28 cellular contexts compared by ENCODE assay signal in the genomic region with DNA sequence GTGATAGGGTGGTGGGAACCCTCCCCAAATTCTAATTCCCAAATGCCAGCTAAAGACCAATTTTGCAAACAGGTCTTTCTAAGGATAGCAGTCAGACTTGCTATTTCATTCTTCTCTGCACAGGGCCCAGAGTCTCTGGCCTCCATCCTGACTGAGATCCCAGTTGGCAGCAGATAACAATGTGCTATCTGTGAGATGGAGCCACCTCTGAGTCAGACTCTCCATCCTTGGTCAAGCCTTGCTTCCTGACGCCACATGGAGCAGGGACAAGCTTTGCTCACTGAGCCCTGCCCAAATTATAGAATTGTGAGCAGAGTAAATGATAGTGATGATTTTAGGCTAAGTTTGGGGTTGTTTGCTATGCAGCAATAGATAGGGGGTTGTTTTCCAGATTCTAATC. TPM values are rescaled to one million over a fixed set of nuclear protein-coding genes. Genes with fewer than 3 reads are reported as not detected.
DNase-seq lines count a peak whose midpoint lies in the region; ATAC-seq and TF ChIP-seq lines count a peak whose summit lies in the region.
"Had no signal": no experiment of that assay in that cellular context is flagged by ENCODE, and none has a peak within 500 bp of the region (broad histone marks: within the 10 kb centered on the region; RNA-seq: fewer than 3 reads in every experiment).

No MANE protein-coding gene starts in this region.

- WGBS in adrenal gland, 4 donors = 33 to 56% (median 50%) methylated on average over 1 of the region's 1 CpG
- WGBS in heart left ventricle, 4 donors = 65 to 75% (median 71%) methylated on average over 1 of the region's 1 CpG
- WGBS in endodermal cell (ENCODE audit: insufficient coverage in 1 of 2, insufficient read length in 1 of 2), 2 experiments = 96% methylated on average over 1 of the region's 1 CpG; no CpG with 5 or more reads in 1 of the 2 experiments

- H3K9ac ChIP-seq in endodermal cell (ENCODE audit: extremely low read depth, low read length, poor library complexity, severe bottlenecking) = no peak overlapping the region
- H3K9ac ChIP-seq: BLaER1, neural progenitor cell had no signal

- no peaks in the 10 kb centered on the region for H3K9me3 Mint-ChIP-seq in endodermal cell

- H3K9me3 ChIP-seq in adrenal gland (replicated peaks in 1 of 3) (no peaks in the 10 kb centered on the region), heart left ventricle (no peaks in the 10 kb centered on the region), endodermal cell (ENCODE audit: control insufficient read depth, low read length) (no peaks in the 10 kb centered on the region)
- H3K9me3 ChIP-seq: right lobe of liver, thyroid gland, vagina had no signal

- no peak overlapping the region for H3K27ac Mint-ChIP-seq in endodermal cell
- H3K27ac Mint-ChIP-seq: activated naive CD8-positive, alpha-beta T cell treated with anti-CD3 and anti-CD28 coated beads for 36 hours; activated T-cell treated with anti-CD3 and anti-CD28 coated beads, Interleukin-2, amount 50 U/mL, for 24 hours; neural progenitor cell; stimulated activated naive CD8-positive, alpha-beta T cell treated with anti-CD3 and anti-CD28 coated beads, Interleukin-15, amount 100 ng/mL, for 72 hours; T-cell had no signal

- intact Hi-C loops in adrenal gland (cut with DNase I) = no loop called here
- intact Hi-C loops in heart left ventricle (cut with DNase I) = no loop called here

- peak; percentile 70 for DNase-seq in COLO829 (ENCODE audit: low spot score)
- peak; percentile 54 to 86 (median 73) for DNase-seq in adrenal gland
- DNase-seq in heart left ventricle = peak in 1 of 5 donors; percentile 60
- DNase-seq in pons (ENCODE audit: low spot score) = peak; percentile 70
- DNase-seq in NCI-H1048 (lab: John Stamatoyannopoulos, UW) = no peak
- DNase-seq in effector CD4-positive, alpha-beta T cell = no peak
- no peak for DNase-seq in endodermal cell
- DNase-seq: activated gamma-delta T cell; activated naive CD8-positive, alpha-beta T cell treated with anti-CD3 and anti-CD28 coated beads for 36 hours; activated T-cell treated with anti-CD3 and anti-CD28 coated beads, Interleukin-2, amount 50 U/mL, for 24 hours; central memory CD4-positive, alpha-beta T cell; foreskin melanocyte; KG1; kidney glomerular epithelial cell; NCI-H1105; NCI-H187; NCI-H82; right lobe of liver; stimulated activated CD4-positive, alpha-beta T cell treated with anti-CD3 and anti-CD28 coated beads, Interleukin-12 subunit alpha, Interleukin-12 subunit beta, amount 100 ng/mL, for 4 hours; stimulated activated CD4-positive, alpha-beta T cell treated with anti-CD3 and anti-CD28 coated beads, Interleukin-2, amount 100 ng/mL, for 48 hours; stimulated activated naive CD8-positive, alpha-beta T cell treated with anti-CD3 and anti-CD28 coated beads, Interleukin-15, amount 100 ng/mL, for 72 hours; T-cell; thyroid gland had no signal

- peaks cover 15% of the 10 kb centered on the region for H3K4me1 Mint-ChIP-seq in endodermal cell
- H3K4me1 Mint-ChIP-seq: activated naive CD8-positive, alpha-beta T cell treated with anti-CD3 and anti-CD28 coated beads for 36 hours; neural progenitor cell; stimulated activated naive CD8-positive, alpha-beta T cell treated with anti-CD3 and anti-CD28 coated beads, Interleukin-15, amount 100 ng/mL, for 72 hours; T-cell had no signal

- no peak overlapping the region for H3K4me3 Mint-ChIP-seq in endodermal cell
- H3K4me3 Mint-ChIP-seq: activated naive CD8-positive, alpha-beta T cell treated with anti-CD3 and anti-CD28 coated beads for 36 hours; activated T-cell treated with anti-CD3 and anti-CD28 coated beads, Interleukin-2, amount 50 U/mL, for 24 hours; neural progenitor cell; stimulated activated naive CD8-positive, alpha-beta T cell treated with anti-CD3 and anti-CD28 coated beads, Interleukin-15, amount 100 ng/mL, for 72 hours; T-cell had no signal

- H3K27me3 Mint-ChIP-seq in endodermal cell (ENCODE audit: insufficient read depth) = peaks cover 6% of the 10 kb centered on the region
- H3K27me3 Mint-ChIP-seq: activated T-cell treated with anti-CD3 and anti-CD28 coated beads, Interleukin-2, amount 50 U/mL, for 24 hours had no signal

- no peak overlapping the region for H3K27ac ChIP-seq in adrenal gland
- H3K27ac ChIP-seq in heart left ventricle = no peak overlapping the region
- H3K27ac ChIP-seq in endodermal cell (ENCODE audit: low read depth, low read length) = no peak overlapping the region
- H3K27ac ChIP-seq: BLaER1, hepatocyte, neural progenitor cell, right lobe of liver, thyroid gland, vagina had no signal

- H3K4me3 ChIP-seq in adrenal gland = no peak overlapping the region
- H3K4me3 ChIP-seq in heart left ventricle = no peak overlapping the region
- H3K4me3 ChIP-seq in endodermal cell (ENCODE audit: low read length) = no peak overlapping the region
- H3K4me3 ChIP-seq: BLaER1, hepatocyte, neural progenitor cell, right lobe of liver, thyroid gland, vagina had no signal

- ATAC-seq in heart left ventricle (peak in 3 of 4 donors; percentile 37 to 90 (median 88)), HG03175 (IDR thresholded peaks at IDR 0.05; ENCODE audit: unreplicated experiment) (no peak)
- ATAC-seq: right lobe of liver; stimulated activated naive CD8-positive, alpha-beta T cell treated with anti-CD3 and anti-CD28 coated beads, Interleukin-15, amount 100 ng/mL, for 72 hours; T-cell had no signal

- H3K4me1 ChIP-seq in adrenal gland (replicated peaks in 1 of 2) (peaks cover 4 to 5% of the 10 kb centered on the region in 2 donors), heart left ventricle (peaks cover 0 to 16% (median 0%) of the 10 kb centered on the region in 12 donors), endodermal cell (ENCODE audit: control insufficient read depth, insufficient read depth, low read length) (peaks cover 4% of the 10 kb centered on the region)
- H3K4me1 ChIP-seq: BLaER1, neural progenitor cell, right lobe of liver, thyroid gland had no signal

- no peaks in the 10 kb centered on the region for H3K36me3 ChIP-seq in adrenal gland (replicated peaks in 1 of 2)
- H3K36me3 ChIP-seq in heart left ventricle = no peaks in the 10 kb centered on the region
- no peaks in the 10 kb centered on the region for H3K36me3 ChIP-seq in endodermal cell (ENCODE audit: control insufficient read depth, insufficient read depth, low read length)
- H3K36me3 ChIP-seq: BLaER1, neural progenitor cell, right lobe of liver, thyroid gland, vagina had no signal

- no peaks in the 10 kb centered on the region for H3K27me3 ChIP-seq in adrenal gland
- H3K27me3 ChIP-seq in heart left ventricle = no peaks in the 10 kb centered on the region
- no peaks in the 10 kb centered on the region for H3K27me3 ChIP-seq in endodermal cell (ENCODE audit: control insufficient read depth, insufficient read depth, low read length, poor library complexity, severe bottlenecking)
- H3K27me3 ChIP-seq: BLaER1, hepatocyte, neural progenitor cell, right lobe of liver, thyroid gland, vagina had no signal

- no peaks in the 10 kb centered on the region for H3K36me3 Mint-ChIP-seq in endodermal cell (ENCODE audit: low read depth)
- H3K36me3 Mint-ChIP-seq: activated naive CD8-positive, alpha-beta T cell treated with anti-CD3 and anti-CD28 coated beads for 36 hours; neural progenitor cell; T-cell had no signal

- TF ChIP-seq CTCF in adrenal gland (IDR thresholded peaks at IDR 0.05) = no peak
- TF ChIP-seq CTCF in heart left ventricle (IDR thresholded peaks at IDR 0.05) = no peak
- no peak for TF ChIP-seq CTCF in endodermal cell (conservative IDR thresholded peaks at IDR 0.05)

- TF ChIP-seq POLR2A in adrenal gland (IDR thresholded peaks at IDR 0.05) (no peak), heart left ventricle (IDR thresholded peaks at IDR 0.05) (no peak)

RNA-seq across cellular contexts. Expression of gene SETD7, which starts 33.6 kb away (rescaled TPM):
- total RNA-seq in adrenal gland (10 to 100 TPM; 36.6 to 49.1 (median 43.9) TPM), heart left ventricle (10 to 100 TPM; 47.1 to 78.6 (median 61.9) TPM), endodermal cell (10 to 100 TPM; 13.8 to 19.4 TPM)
- polyA plus RNA-seq in adrenal gland (10 to 100 TPM in 2 of 3 donors, 1 to 10 TPM in 1; 7.4 to 48.5 (median 10.9) TPM), heart left ventricle (10 to 100 TPM; 11.2 to 34.3 TPM)
- polyA plus RNA-seq in endodermal cell (2013, experiment 1 of 2) = 12.7 TPM
- 13.2 TPM for polyA plus RNA-seq in endodermal cell (2013, experiment 2 of 2)

Comparison
In these comparisons a context has a peak if more than half of its experiments do, and no peak if none do; other contexts are left out.
1. DNase-seq: peak in COLO829 (single experiment), adrenal gland (7 of 7) and pons (single experiment); none in NCI-H1048 (single experiment), effector CD4-positive, alpha-beta T cell (single experiment) and endodermal cell (single experiment).